In the genomic region with DNA sequence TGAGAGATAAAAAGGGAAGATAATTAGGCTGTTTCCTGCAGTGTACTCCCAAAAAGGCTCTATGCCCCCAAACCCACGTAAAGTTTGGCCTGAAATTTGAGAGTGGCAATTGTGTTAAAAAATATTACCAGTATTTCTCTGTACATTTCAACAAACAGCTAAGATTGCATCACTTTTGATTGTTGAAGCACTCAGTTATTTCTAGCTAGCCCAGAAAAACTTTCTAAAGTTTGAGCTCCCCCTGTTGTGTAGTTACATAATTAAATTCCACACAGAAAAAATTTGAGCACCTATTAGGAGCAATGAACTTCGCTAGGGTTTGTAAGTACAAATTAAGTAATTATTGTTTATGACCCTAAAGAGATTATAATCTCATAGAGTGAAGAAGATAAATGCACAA, we compare ENCODE assay signal across 11 cellular contexts.
A peak's percentile ranks its signal among the peaks of the same experiment; 100 is the strongest.
DNase-seq lines count a peak whose midpoint lies in the region; ATAC-seq and TF ChIP-seq lines count a peak whose summit lies in the region.
"Had no signal": no experiment of that assay in that cellular context is flagged by ENCODE, and none has a peak within 500 bp of the region (broad histone marks: within the 10 kb centered on the region; RNA-seq: fewer than 3 reads in every experiment).

No MANE protein-coding gene starts in this region.

- no peak overlapping the region for H3K9ac ChIP-seq in IMR-90 (ENCODE audit: low read depth, low read length)

- no peaks in the 10 kb centered on the region for H3K9me3 ChIP-seq in IMR-90 (ENCODE audit: control insufficient read depth, insufficient read depth, low read length)

- H3K4me3 ChIP-seq in IMR-90 (ENCODE audit: insufficient read depth, low read depth, low read length): no peak overlapping the region

- no peak overlapping the region for H3K4me2 ChIP-seq in IMR-90 (ENCODE audit: low read depth, low read length)

- H4K20me1 ChIP-seq in IMR-90 (ENCODE audit: insufficient read depth, low read length): no peaks in the 10 kb centered on the region

- H3K79me1 ChIP-seq in IMR-90 (ENCODE audit: low read depth in 1 of 2, low read length in 2 of 2): no peaks in the 10 kb centered on the region

- TF ChIP-seq POLR2A in IMR-90 (IDR thresholded peaks at IDR 0.05; ENCODE audit: low read depth, low read length): no peak

- CTCF ChIA-PET in IMR-90 (lab: Yijun Ruan, JAX): interaction anchor here (0.9 kb wide), 1 partner anchor 27 kb away, joined by 3 read pairs; no protein-coding TSS in a partner anchor

- dilution Hi-C loops in IMR-90 (cut with HindIII; ENCODE audit: low sequenced_read_pairs, unreplicated experiment): no loop called here

- peak; percentile 26; the same call in 1 of the 2 replicates for TF ChIP-seq RAD21 in IMR-90 (IDR thresholded peaks at IDR 0.05; ENCODE audit: low read length)

- no peak overlapping the region for H2BK5ac ChIP-seq in IMR-90 (ENCODE audit: low read depth, low read length, poor library complexity, severe bottlenecking)

- H2BK15ac ChIP-seq in IMR-90 (ENCODE audit: low read depth, low read length): no peak overlapping the region

- no peaks in the 10 kb centered on the region for H3K9me1 ChIP-seq in IMR-90 (ENCODE audit: insufficient read depth, low read length)

- no peak overlapping the region for H3K14ac ChIP-seq in IMR-90 (replicated peaks; ENCODE audit: low read depth, low read length)

- peaks cover 3% of the 10 kb centered on the region for H3K27me3 ChIP-seq in IMR-90 (ENCODE audit: control insufficient read depth, insufficient read depth, low read length)

- H2AK5ac ChIP-seq in IMR-90 (ENCODE audit: low read depth, low read length): no peak overlapping the region

- DNase-seq in DMS 273 (lab: John Stamatoyannopoulos, UW; ENCODE audit: unreplicated experiment): peak; percentile 41
- no peak for DNase-seq in DMS 273 treated with DMSO at 0.1 percent for 48 hours (lab: John Stamatoyannopoulos, UW)
- peak; percentile 28 for DNase-seq in IMR-90
- DNase-seq in astrocyte of the hippocampus (ENCODE audit: low read depth, low spot score): peak; percentile 19
- DNase-seq in lung microvascular endothelial cell (ENCODE audit: low read depth in 2 of 2): peak; percentile 22 to 31
- no peak for DNase-seq in HUDEP-2 (lab: John Stamatoyannopoulos, UW; ENCODE audit: unreplicated experiment in 76 of 76)
- DNase-seq in putamen (ENCODE audit: low spot score): no peak
- no peak for DNase-seq in stimulated activated CD4-positive, alpha-beta T cell treated with anti-CD3 and anti-CD28 coated beads, Interleukin-12 subunit alpha, Interleukin-12 subunit beta, amount 100 ng/mL, for 4 hours
- DNase-seq: activated T-cell treated with anti-CD3 and anti-CD28 coated beads, Interleukin-2, amount 50 U/mL, for 4 hours; immature natural killer cell; NCI-H1930 had no signal

- no peaks in the 10 kb centered on the region for H3K4me1 ChIP-seq in IMR-90 (ENCODE audit: control insufficient read depth, insufficient read depth, low read length)

- H3K18ac ChIP-seq in IMR-90 (ENCODE audit: low read depth, low read length): no peak overlapping the region

- no peak overlapping the region for H2BK20ac ChIP-seq in IMR-90 (ENCODE audit: low read depth, low read length)

- no peak overlapping the region for H2AK9ac ChIP-seq in IMR-90 (replicated peaks; ENCODE audit: low read depth, low read length, poor library complexity)

- TF ChIP-seq CTCF in IMR-90 (conservative IDR thresholded peaks at IDR 0.05; ENCODE audit: low read depth, low read length): peak; percentile 34

- H4K5ac ChIP-seq in IMR-90 (ENCODE audit: low read depth, low read length): no peak overlapping the region

- H3K56ac ChIP-seq in IMR-90 (ENCODE audit: extremely low read depth, insufficient read depth, low read length): no peak overlapping the region

- POLR2A ChIA-PET in IMR-90 (lab: Charles Lee; ENCODE audit: unreplicated experiment): no interaction called here

- no peaks in the 10 kb centered on the region for H3K36me3 ChIP-seq in IMR-90 (ENCODE audit: control insufficient read depth, insufficient read depth, low read length)

- in situ Hi-C loops in IMR-90 (cut with MboI; ENCODE audit: low sequenced_read_pairs): no loop called here

- no CpG with 5 or more reads among the region's 2 CpGs for WGBS in IMR-90 (ENCODE audit: extremely low coverage in 2 of 2, insufficient read length in 1 of 2), 2 experiments

- no TSS peak for BruUV-seq in IMR-90 (replicated peaks; lab: Mats Ljungman, UMichigan)

- intact Hi-C loops in IMR-90 (cut with micrococcal nuclease): loop anchor here (1.0 kb wide), 1 partner anchor 100 kb away; no protein-coding TSS in a partner anchor

- no peak overlapping the region for H4K91ac ChIP-seq in IMR-90 (ENCODE audit: insufficient read depth, low read depth, low read length)

- no peak overlapping the region for H4K8ac ChIP-seq in IMR-90 (ENCODE audit: low read depth in 2 of 2, low read length in 2 of 2)

- H3K27ac ChIP-seq in IMR-90 (ENCODE audit: insufficient read depth, low read length): no peak overlapping the region

- peak; percentile 37 for ATAC-seq in IMR-90 (ENCODE audit: low read depth)
- ATAC-seq: activated T-cell treated with anti-CD3 and anti-CD28 coated beads, Interleukin-2, amount 50 U/mL, for 4 hours had no signal

- H3K23ac ChIP-seq in IMR-90 (ENCODE audit: low read depth, low read length): no peak overlapping the region

- no peak overlapping the region for H3K4ac ChIP-seq in IMR-90 (ENCODE audit: low read depth, low read length)

- H2AFZ ChIP-seq in IMR-90 (replicated peaks; ENCODE audit: low read length, poor library complexity): no peak overlapping the region

- peak overlapping the region; percentile 28; the same call in 1 of the 2 replicates for H2BK120ac ChIP-seq in IMR-90 (ENCODE audit: low read depth, low read length)

TF ChIP-seq in IMR-90, 13 proteins besides CTCF, POLR2A, EP300 and RAD21:
- TF ChIP-seq SMC3 (IDR thresholded peaks at IDR 0.05; ENCODE audit: low read depth, low read length) (peak; percentile 12; the same call in 1 of the 2 replicates), MAZ (IDR thresholded peaks at IDR 0.05; ENCODE audit: borderline replicate concordance, low read depth, low read length) (no peak), CEBPB (IDR thresholded peaks at IDR 0.05; ENCODE audit: low read depth, low read length) (peak; percentile 86), CHD1 (IDR thresholded peaks at IDR 0.05; ENCODE audit: low read depth, low read length) (no peak), BHLHE40 (IDR thresholded peaks at IDR 0.05; ENCODE audit: low read depth, low read length) (no peak), RFX5 (IDR thresholded peaks at IDR 0.05; ENCODE audit: low read depth, low read length) (no peak), RCOR1 (IDR thresholded peaks at IDR 0.05; ENCODE audit: insufficient replicate concordance, low read length) (no peak), MXI1 (IDR thresholded peaks at IDR 0.05; ENCODE audit: borderline replicate concordance, low read depth, low read length) (no peak)
- TF ChIP-seq, protein P1, sequence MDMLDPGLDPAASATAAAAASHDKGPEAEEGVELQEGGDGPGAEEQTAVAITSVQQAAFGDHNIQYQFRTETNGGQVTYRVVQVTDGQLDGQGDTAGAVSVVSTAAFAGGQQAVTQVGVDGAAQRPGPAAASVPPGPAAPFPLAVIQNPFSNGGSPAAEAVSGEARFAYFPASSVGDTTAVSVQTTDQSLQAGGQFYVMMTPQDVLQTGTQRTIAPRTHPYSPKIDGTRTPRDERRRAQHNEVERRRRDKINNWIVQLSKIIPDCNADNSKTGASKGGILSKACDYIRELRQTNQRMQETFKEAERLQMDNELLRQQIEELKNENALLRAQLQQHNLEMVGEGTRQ (IDR thresholded peaks at IDR 0.05; ENCODE audit: low read depth, low read length): no peak
TF ChIP-seq in IMR-90: peak in this region for 2.

Comparison
In these comparisons a context has a peak if more than half of its experiments do, and no peak if none do; other contexts are left out.
1. DNase-seq: peak in DMS 273 (single experiment), IMR-90 (single experiment), astrocyte of the hippocampus (single experiment) and lung microvascular endothelial cell (2 of 2); none in DMS 273 treated with DMSO at 0.1 percent for 48 hours (single experiment), HUDEP-2 (0 of 76), putamen (single experiment) and stimulated activated CD4-positive, alpha-beta T cell treated with anti-CD3 and anti-CD28 coated beads, Interleukin-12 subunit alpha, Interleukin-12 subunit beta, amount 100 ng/mL, for 4 hours (single experiment).